In the genomic region with DNA sequence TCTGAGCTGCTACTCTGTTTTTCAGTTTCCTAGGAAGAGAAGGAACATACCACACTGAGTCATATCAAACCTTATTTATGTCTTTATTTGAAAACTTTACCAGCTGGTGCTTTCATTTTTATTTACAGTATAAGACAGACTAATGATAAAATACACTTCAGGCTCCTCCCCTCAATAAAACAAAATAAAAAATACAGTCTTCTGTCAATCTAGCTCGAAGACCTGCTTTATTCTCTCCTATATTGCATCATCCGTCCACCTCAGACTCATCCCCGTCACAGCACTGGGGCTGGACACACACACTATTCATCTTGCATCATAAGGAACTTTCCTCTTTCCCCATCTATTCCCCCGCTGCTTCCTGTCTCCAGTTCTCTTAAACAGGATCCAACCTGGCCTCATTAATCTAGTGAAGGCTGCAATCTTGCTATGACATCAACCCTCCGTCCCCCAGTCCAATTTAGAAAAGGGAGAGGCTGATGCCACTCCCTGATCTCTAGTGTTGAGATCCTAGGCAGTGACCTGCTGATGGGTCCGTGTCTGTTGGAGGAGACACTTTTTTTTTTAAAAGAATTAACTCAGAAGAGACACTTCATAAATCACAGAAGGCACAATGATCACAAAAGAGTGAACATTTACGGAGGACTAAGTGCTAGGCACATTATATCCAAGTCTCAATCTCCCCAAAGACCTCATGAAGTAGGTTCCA, we compare ENCODE assay signal across 8 cellular contexts. TPM values are rescaled to one million over a fixed set of nuclear protein-coding genes. Genes with fewer than 3 reads are reported as not detected.
A peak's percentile ranks its signal among the peaks of the same experiment; 100 is the strongest.
DNase-seq lines count a peak whose midpoint lies in the region; ATAC-seq and TF ChIP-seq lines count a peak whose summit lies in the region.

No MANE protein-coding gene starts in this region.

- H3K36me3 ChIP-seq in right atrium auricular region (peaks cover 46% of the 10 kb centered on the region), rectal smooth muscle tissue (ENCODE audit: control insufficient read depth, insufficient read depth, low read length) (peaks cover 24% of the 10 kb centered on the region)

- peak overlapping the region; percentile 100 for H3K27ac ChIP-seq in adipose tissue (ENCODE audit: low read depth, low read length)
- H3K27ac ChIP-seq in right atrium auricular region = peak overlapping the region; percentile 100
- peak overlapping the region; percentile 99 for H3K27ac ChIP-seq in rectal smooth muscle tissue (ENCODE audit: low read depth, low read length)

- no peak for ATAC-seq in GM18873 (IDR thresholded peaks at IDR 0.05; ENCODE audit: low FRiP score, unreplicated experiment)

- H3K4me1 ChIP-seq in right atrium auricular region (peaks cover 0 to 60% of the 10 kb centered on the region in 2 donors), rectal smooth muscle tissue (ENCODE audit: control insufficient read depth, insufficient read depth, low read length) (peaks cover 7% of the 10 kb centered on the region)

- 1 to 2% (median 1%) methylated on average over 7 of the region's 7 CpGs for WGBS in adipose tissue, 3 donors

- peak overlapping the region; percentile 96 to 99 for H3K4me3 ChIP-seq in right atrium auricular region
- H3K4me3 ChIP-seq in rectal smooth muscle tissue (ENCODE audit: low read length) = peak overlapping the region; percentile 67

- H3K27me3 ChIP-seq in right atrium auricular region (no peaks in the 10 kb centered on the region), rectal smooth muscle tissue (ENCODE audit: control insufficient read depth, insufficient read depth, low read length) (no peaks in the 10 kb centered on the region)

- in situ Hi-C loops in GM13977 (cut with MboI; ENCODE audit: low pct_unique_long_range_greater_than_20kb, low sequenced_read_pairs, unreplicated experiment) = no loop called here

- no peak for TF ChIP-seq CTCF in GM13977 (IDR thresholded peaks at IDR 0.05; ENCODE audit: extremely low read depth, insufficient read depth, missing control alignments)
- TF ChIP-seq CTCF in right atrium auricular region (IDR thresholded peaks at IDR 0.05) = no peak

- peak overlapping the region; percentile 94 for H3K9ac ChIP-seq in rectal smooth muscle tissue (ENCODE audit: low read length)

- DNase-seq in AG08396 (ENCODE audit: low spot score) (peak; percentile 84), GM13977 (ENCODE audit: low spot score) (peak; percentile 57), NOMO-1 treated with DMSO at 0.1 percent for 48 hours (lab: John Stamatoyannopoulos, UW; ENCODE audit: unreplicated experiment) (peak; percentile 86), right atrium auricular region (ENCODE audit: low spot score) (peak; percentile 89), NCI-H1092 treated with DMSO at 0.1 percent for 48 hours (lab: John Stamatoyannopoulos, UW) (no peak)

- H3K9me3 ChIP-seq in right atrium auricular region = no peaks in the 10 kb centered on the region

RNA-seq across cellular contexts. Expression of a gene that starts 1.1 kb away (rescaled TPM):
- polyA plus RNA-seq in adipose tissue = 100 to 1,000 TPM in 2 of 3 donors, 10 to 100 TPM in 1; 79.1 to 733 (median 151) TPM
- 100 to 1,000 TPM; 104 to 160 TPM for total RNA-seq in right atrium auricular region

RNA-seq across cellular contexts. Expression of a gene that starts 26.8 kb away (rescaled TPM):
- 10 to 100 TPM in 1 of 3 donors, 1 to 10 TPM in 2; 5.1 to 13.3 (median 6.7) TPM for polyA plus RNA-seq in adipose tissue
- 10 to 100 TPM; 13.6 to 17.3 TPM for total RNA-seq in right atrium auricular region

RNA-seq across cellular contexts. Expression of a gene that starts 57.4 kb away (rescaled TPM):
- polyA plus RNA-seq in adipose tissue = 10 to 100 TPM; 16.1 to 23.2 (median 16.4) TPM
- total RNA-seq in right atrium auricular region = 10 to 100 TPM; 11.9 to 12.6 TPM

RNA-seq across cellular contexts. Expression of a gene that starts 57.7 kb away (rescaled TPM):
- polyA plus RNA-seq in adipose tissue = 10 to 100 TPM in 1 of 3 donors, 1 to 10 TPM in 2; 1.6 to 21.3 (median 2.7) TPM
- 10 to 100 TPM in 1 of 2 donors, 1 to 10 TPM in 1; 2.7 to 11.3 TPM for total RNA-seq in right atrium auricular region
